21 cellular contexts compared by ENCODE assay signal in genomic region chr14:29264865-29265264, GRCh38.
DNase-seq lines count a peak whose midpoint lies in the region; ATAC-seq, FAIRE-seq and TF ChIP-seq lines count a peak whose summit lies in the region.
"Had no signal": no experiment of that assay in that cellular context is flagged by ENCODE, and none has a peak within 500 bp of the region (broad histone marks: within the 10 kb centered on the region; RNA-seq: fewer than 3 reads in every experiment).

No MANE protein-coding gene starts in this region.

- intact Hi-C loops in HepG2 (cut with micrococcal nuclease; ENCODE audit: unreplicated experiment) = no loop called here
- intact Hi-C loops in right lobe of liver (cut with DNase I) = no loop called here

- in situ Hi-C loops in HepG2 (cut with HindIII; ENCODE audit: extremely low pct_ligation_motif_present, low pct_unique_long_range_greater_than_20kb) = no loop called here

- TF ChIP-seq CTCF in HepG2 (CRISPR knock-in tag; IDR thresholded peaks at IDR 0.05) = no peak
- no peak for TF ChIP-seq CTCF in right lobe of liver (IDR thresholded peaks at IDR 0.05)

- H3K4me2 ChIP-seq in HepG2 (ENCODE audit: low read depth, low read length) = no peak overlapping the region
- H3K4me2 ChIP-seq: BLaER1, GM23338 had no signal

- CTCF ChIA-PET in HepG2 (lab: Yijun Ruan, JAX; ENCODE audit: low intra/inter-chr PET ratio, low total read pairs) = no interaction called here

- H3K4me3 ChIP-seq in HepG2 (replicated peaks in 1 of 3; ENCODE audit: insufficient read depth in 1 of 3, low read depth in 2 of 3, low read length in 3 of 3) = no peak overlapping the region
- no peak overlapping the region for H3K4me3 ChIP-seq in right lobe of liver
- H3K4me3 ChIP-seq: BLaER1, GM12878, GM23338 had no signal

- H3K27me3 ChIP-seq in HepG2 (ENCODE audit: control insufficient read depth in 1 of 2, insufficient read depth in 2 of 2, low read length in 2 of 2) (no peaks in the 10 kb centered on the region), right lobe of liver (no peaks in the 10 kb centered on the region)
- H3K27me3 ChIP-seq: BLaER1 had no signal

- H3K9me3 ChIP-seq in HepG2 (ENCODE audit: low read length) (peaks cover 87% of the 10 kb centered on the region), right lobe of liver (no peaks in the 10 kb centered on the region)
- H3K9me3 ChIP-seq: BLaER1, Caco-2 had no signal

- POLR2A ChIA-PET in HepG2 (lab: Yijun Ruan, JAX) = no interaction called here

- no peak overlapping the region for H3K9ac ChIP-seq in HepG2 (ENCODE audit: insufficient read depth, low read depth, low read length)
- H3K9ac ChIP-seq: BLaER1 had no signal

- TF ChIP-seq POLR2A in HepG2 (IDR thresholded peaks at IDR 0.05; ENCODE audit: insufficient read depth in 1 of 2, low read depth in 2 of 2, low read length in 2 of 2) = no peak
- no peak for TF ChIP-seq POLR2A in right lobe of liver (IDR thresholded peaks at IDR 0.05)

- TF ChIP-seq EP300 in HepG2 (IDR thresholded peaks at IDR 0.05; ENCODE audit: low read depth in 2 of 2, low read length in 2 of 2) (no peak), HepG2 (CRISPR knock-in tag; IDR thresholded peaks at IDR 0.05; ENCODE audit: borderline replicate concordance) (no peak)

- no peaks in the 10 kb centered on the region for H3K79me2 ChIP-seq in HepG2 (ENCODE audit: insufficient read depth, low read length)

- WGBS in HepG2 (ENCODE audit: low lambda C conversion rate) = 3% methylated on average over 4 of the region's 4 CpGs
- WGBS in right lobe of liver (ENCODE audit: insufficient coverage, low coverage, low lambda C conversion rate, missing lambda C conversion rate) = 56% methylated on average over 4 of the region's 4 CpGs

- no peak for FAIRE-seq in HepG2 (lab: Jason Lieb, UNC)
- FAIRE-seq: A204.1, GM12878, GM19239 had no signal

- no peaks in the 10 kb centered on the region for H3K4me1 ChIP-seq in HepG2 (ENCODE audit: insufficient read depth, low read length)
- H3K4me1 ChIP-seq in right lobe of liver = no peaks in the 10 kb centered on the region
- H3K4me1 ChIP-seq: BLaER1, Caco-2 had no signal

- DNase-seq in HepG2 (ENCODE audit: low spot score) = no peak
- no peak for DNase-seq in right lobe of liver
- DNase-seq in inferior parietal cortex (ENCODE audit: extremely low spot score) = peak; percentile 23
- DNase-seq in putamen (ENCODE audit: low spot score) = peak; percentile 41
- DNase-seq in activated T-cell treated with anti-CD3 and anti-CD28 coated beads, Interleukin-2, amount 50 U/mL, for 1 hour = no peak
- no peak for DNase-seq in DMS153 (lab: John Stamatoyannopoulos, UW)
- DNase-seq in cerebellar nuclear complex (lab: John Stamatoyannopoulos, UW) = no peak
- DNase-seq: Caco-2; CD4-positive, CD25-positive, alpha-beta regulatory T cell; CD8-positive, alpha-beta T cell; DMS79; EL; H9 had no signal

- no peak overlapping the region for H3K27ac ChIP-seq in HepG2 (ENCODE audit: extremely low read length, insufficient read depth, low read length)
- no peak overlapping the region for H3K27ac ChIP-seq in right lobe of liver
- H3K27ac ChIP-seq: 22Rv1, BLaER1, C4-2B had no signal

- H4K20me1 ChIP-seq in HepG2 (ENCODE audit: insufficient read depth, low read length) = no peaks in the 10 kb centered on the region
- H4K20me1 ChIP-seq: BLaER1 had no signal

- no peak for TF ChIP-seq RAD21 in HepG2 (CRISPR knock-in tag; IDR thresholded peaks at IDR 0.05)

- H3K36me3 ChIP-seq in HepG2 (replicated peaks in 1 of 2; ENCODE audit: control insufficient read depth in 1 of 2, insufficient read depth in 2 of 2, low read length in 2 of 2) = no peaks in the 10 kb centered on the region
- H3K36me3 ChIP-seq in right lobe of liver = no peaks in the 10 kb centered on the region
- H3K36me3 ChIP-seq: BLaER1 had no signal

- H2AFZ ChIP-seq in HepG2 (ENCODE audit: low read length) = no peak overlapping the region
- H2AFZ ChIP-seq: GM23338 had no signal

- ATAC-seq in HepG2 (no peak), right lobe of liver (no peak)
- ATAC-seq: CD8-positive, alpha-beta T cell; GM12878; GM23338; HCT116 had no signal

- no TSS peak for BruUV-seq in HepG2 (replicated peaks; lab: Mats Ljungman, UMichigan)

TF ChIP-seq in HepG2, 621 proteins besides CTCF, POLR2A, EP300 and RAD21:
- TF ChIP-seq GTF2F1 (IDR thresholded peaks at IDR 0.05; ENCODE audit: low read length) (no peak), HOMEZ (CRISPR knock-in tag; IDR thresholded peaks at IDR 0.05; ENCODE audit: low read depth) (no peak), KAT2B (IDR thresholded peaks at IDR 0.05; ENCODE audit: borderline replicate concordance, low read depth, low read length) (no peak), ZNF589 (CRISPR knock-in tag; conservative IDR thresholded peaks at IDR 0.05) (no peak), ZNF546 (CRISPR knock-in tag; conservative IDR thresholded peaks at IDR 0.05) (no peak), CAMTA2 (CRISPR knock-in tag; IDR thresholded peaks at IDR 0.05; ENCODE audit: borderline replicate concordance) (no peak), ATF7 (IDR thresholded peaks at IDR 0.05) (peak; percentile 89), ATF7 (CRISPR knock-in tag; IDR thresholded peaks at IDR 0.05) (no peak), SMAD9 (CRISPR knock-in tag; IDR thresholded peaks at IDR 0.05) (no peak), ATF4 (CRISPR knock-in tag; IDR thresholded peaks at IDR 0.05) (no peak), CREB1 (IDR thresholded peaks at IDR 0.05) (peak; percentile 78), CREB1 (CRISPR knock-in tag; IDR thresholded peaks at IDR 0.05) (no peak)

Comparison
In these comparisons a context has a peak if more than half of its experiments do, and no peak if none do; other contexts are left out.
1. DNase-seq: peak in inferior parietal cortex (single experiment) and putamen (single experiment); none in HepG2 (single experiment), right lobe of liver (0 of 3), activated T-cell treated with anti-CD3 and anti-CD28 coated beads, Interleukin-2, amount 50 U/mL, for 1 hour (single experiment), DMS153 (single experiment) and cerebellar nuclear complex (0 of 2).